33 cellular contexts compared by ENCODE assay signal in genomic region chrX:53246231-53246630, GRCh38.
"Had no signal": no experiment of that assay in that cellular context is flagged by ENCODE, and none has a peak within 500 bp of the region (broad histone marks: within the 10 kb centered on the region; RNA-seq: fewer than 3 reads in every experiment).

No MANE protein-coding gene starts in this region.

- ATAC-seq: activated CD8-positive, alpha-beta T cell treated with anti-CD3 and anti-CD28 coated beads for 36 hours; activated naive CD4-positive, alpha-beta T cell treated with anti-CD3 and anti-CD28 coated beads, Interleukin-2, amount 50 U/mL, for 72 hours; activated T-cell treated with anti-CD3 and anti-CD28 coated beads, Interleukin-2, amount 50 U/mL, for 4 hours; activated T-cell treated with anti-CD3 and anti-CD28 coated beads, Interleukin-2, amount 50 U/mL, for 72 hours; activated T-helper 17 cell treated with anti-CD3 and anti-CD28 coated beads, Interleukin-2, amount 50 U/mL, for 72 hours; body of pancreas had no signal

- H3K27me3 ChIP-seq: adrenal gland, body of pancreas had no signal

- H3K9me3 ChIP-seq: adrenal gland, body of pancreas, breast epithelium had no signal

- H3K27ac ChIP-seq: adrenal gland, body of pancreas, brain microvascular endothelial cell, breast epithelium, VCaP had no signal

- H3K4me1 ChIP-seq: adrenal gland, body of pancreas, breast epithelium had no signal

- DNase-seq: activated B cell treated with CpG ODN at 0.5 μM for 24 hours; activated CD4-positive, alpha-beta memory T cell treated with anti-CD3 and anti-CD28 coated beads for 36 hours; activated CD4-positive, alpha-beta T cell treated with anti-CD3 and anti-CD28 coated beads for 4 hours; activated CD4-positive, alpha-beta T cell treated with anti-CD3 and anti-CD28 coated beads, Interleukin-2, amount 10 ng/mL, durations not matched to agents 24 days and 14 days; activated CD4-positive, alpha-beta T cell treated with anti-CD3 and anti-CD28 coated beads, Interleukin-2, amount 50 U/mL, for 1 hour; activated CD4-positive, alpha-beta T cell treated with anti-CD3 and anti-CD28 coated beads, Interleukin-2, amount 50 U/mL, for 4 hours; activated CD4-positive, CD25-positive, alpha-beta regulatory T cell treated with anti-CD3 and anti-CD28 coated beads, Interleukin-2, amount 50 U/mL, for 72 hours; activated CD8-positive, alpha-beta memory T cell treated with anti-CD3 and anti-CD28 coated beads, Interleukin-2, amount 50 U/mL, for 4 hours; activated CD8-positive, alpha-beta T cell treated with anti-CD3 and anti-CD28 coated beads for 36 hours; activated effector memory CD4-positive, alpha-beta T cell treated with anti-CD3 and anti-CD28 coated beads, Interleukin-2, amount 50 U/mL, for 16 hours; activated gamma-delta T cell treated with Interleukin-2 at 50 U/mL for 16 hours; activated naive CD4-positive, alpha-beta T cell; activated naive CD4-positive, alpha-beta T cell treated with anti-CD3 and anti-CD28 coated beads for 36 hours; activated naive CD4-positive, alpha-beta T cell treated with anti-CD3 and anti-CD28 coated beads, Interleukin-2, amount 50 U/mL, for 16 hours; activated naive CD8-positive, alpha-beta T cell treated with anti-CD3 and anti-CD28 coated beads for 36 hours; activated T-cell treated with anti-CD3 and anti-CD28 coated beads for 4 hours; activated T-cell treated with anti-CD3 and anti-CD28 coated beads, Interleukin-2, amount 50 U/mL, for 1 hour; activated T-cell treated with anti-CD3 and anti-CD28 coated beads, Interleukin-2, amount 50 U/mL, for 4 hours; activated T-cell treated with anti-CD3 and anti-CD28 coated beads, Interleukin-2, amount 50 U/mL, for 72 hours; adrenal gland; amniotic stem cell; aorta; body of pancreas; brain microvascular endothelial cell; central memory CD4-positive, alpha-beta T cell; T-helper 1 cell; T-helper 2 cell; T-helper 9 cell had no signal

- H3K4me3 ChIP-seq: adrenal gland, body of pancreas, breast epithelium had no signal

- H3K36me3 ChIP-seq: brain microvascular endothelial cell, breast epithelium had no signal

- FAIRE-seq: TTC549 had no signal
